ENCODE assay signal across 19 cellular contexts in the genomic region with DNA sequence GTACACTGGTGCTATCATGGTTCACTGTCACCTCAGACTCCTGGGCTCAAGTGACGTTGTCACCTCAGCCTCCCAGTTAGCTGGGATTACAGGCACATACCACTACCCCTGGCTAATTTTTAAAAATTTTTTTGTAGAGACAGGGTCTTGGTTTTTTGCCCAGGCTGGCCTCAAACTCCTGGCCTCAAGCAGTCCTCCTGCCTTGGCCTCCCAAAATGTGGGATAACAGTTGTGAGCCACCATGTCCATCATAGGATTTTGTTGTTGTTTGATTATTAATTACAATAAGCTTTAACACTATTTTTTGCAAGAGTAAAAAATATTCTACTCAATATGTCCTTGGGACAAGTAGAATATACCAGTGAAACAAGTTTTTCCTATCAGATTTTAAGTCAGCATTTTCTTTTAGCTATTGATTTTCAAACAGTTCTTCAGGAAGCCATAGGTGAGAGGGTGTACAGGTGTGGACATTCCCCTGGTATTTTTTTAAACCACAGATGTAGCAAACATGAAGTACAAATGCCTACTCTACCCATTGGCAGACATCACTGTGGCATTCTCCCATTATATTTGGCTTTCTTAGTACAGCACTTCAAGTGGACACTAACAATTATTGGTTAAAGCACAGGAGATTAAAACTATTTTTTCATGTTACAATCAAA. TPM values are rescaled to one million over a fixed set of nuclear protein-coding genes. Genes with fewer than 3 reads are reported as not detected.
A peak's percentile ranks its signal among the peaks of the same experiment; 100 is the strongest.
DNase-seq lines count a peak whose midpoint lies in the region; ATAC-seq, FAIRE-seq and TF ChIP-seq lines count a peak whose summit lies in the region.
"Had no signal": no experiment of that assay in that cellular context is flagged by ENCODE, and none has a peak within 500 bp of the region (broad histone marks: within the 10 kb centered on the region; RNA-seq: fewer than 3 reads in every experiment).

No MANE protein-coding gene starts in this region.

- no peak overlapping the region for H2BK5ac ChIP-seq in IMR-90 (ENCODE audit: low read depth, low read length, poor library complexity, severe bottlenecking)

- H3K36me3 ChIP-seq in IMR-90 (ENCODE audit: control insufficient read depth, insufficient read depth, low read length): peaks cover 3% of the 10 kb centered on the region
- H3K36me3 ChIP-seq in pancreas: no peaks in the 10 kb centered on the region

- H3K56ac ChIP-seq in IMR-90 (ENCODE audit: extremely low read depth, insufficient read depth, low read length): no peak overlapping the region

- H4K5ac ChIP-seq in IMR-90 (ENCODE audit: low read depth, low read length): no peak overlapping the region

- in situ Hi-C loops in IMR-90 (cut with MboI; ENCODE audit: low sequenced_read_pairs): no loop called here

- no peak overlapping the region for H2BK120ac ChIP-seq in IMR-90 (ENCODE audit: low read depth, low read length)

- H3K14ac ChIP-seq in IMR-90 (replicated peaks; ENCODE audit: low read depth, low read length): no peak overlapping the region

- H3K36me3 Mint-ChIP-seq in natural killer cell: no peaks in the 10 kb centered on the region
- H3K36me3 Mint-ChIP-seq in natural killer cell treated with Interleukin-12 subunit alpha and Interleukin-12 subunit beta and Interleukin-15 and Interleukin-18, amount 100 ng/mL, for 72 hours: no peaks in the 10 kb centered on the region
- H3K36me3 Mint-ChIP-seq in activated naive CD8-positive, alpha-beta T cell treated with anti-CD3 and anti-CD28 coated beads, Interleukin-2, amount 50 U/mL, for 24 hours (ENCODE audit: low read depth): peaks cover 35% of the 10 kb centered on the region

- H2AK5ac ChIP-seq in IMR-90 (ENCODE audit: low read depth, low read length): no peak overlapping the region

- H3K4me3 ChIP-seq in IMR-90 (ENCODE audit: insufficient read depth, low read depth, low read length) (no peak overlapping the region), pancreas (no peak overlapping the region)

- H3K18ac ChIP-seq in IMR-90 (ENCODE audit: low read depth, low read length): no peak overlapping the region

- TF ChIP-seq CTCF in natural killer cell (IDR thresholded peaks at IDR 0.05) (no peak), IMR-90 (conservative IDR thresholded peaks at IDR 0.05; ENCODE audit: low read depth, low read length) (no peak), pancreas (IDR thresholded peaks at IDR 0.05) (no peak)

- H3K4me1 ChIP-seq in IMR-90 (ENCODE audit: control insufficient read depth, insufficient read depth, low read length): no peaks in the 10 kb centered on the region
- H3K4me1 ChIP-seq in pancreas: peaks cover 13 to 65% (median 34%) of the 10 kb centered on the region in 3 donors

- no peak overlapping the region for H2BK20ac ChIP-seq in IMR-90 (ENCODE audit: low read depth, low read length)

- H2AK9ac ChIP-seq in IMR-90 (replicated peaks; ENCODE audit: low read depth, low read length, poor library complexity): no peak overlapping the region

- intact Hi-C loops in natural killer cell (cut with micrococcal nuclease) (no loop called here), IMR-90 (cut with micrococcal nuclease) (no loop called here), pancreas (cut with DNase I) (no loop called here)

- peaks cover 17% of the 10 kb centered on the region for H3K9me1 ChIP-seq in IMR-90 (ENCODE audit: insufficient read depth, low read length)

- no CpG with 5 or more reads among the region's 1 CpG for WGBS in IMR-90 (ENCODE audit: extremely low coverage in 2 of 2, insufficient read length in 1 of 2), 2 experiments
- 79 to 86% methylated on average over 1 of the region's 1 CpG for WGBS in pancreas, 2 donors

- no peak overlapping the region for H4K8ac ChIP-seq in IMR-90 (ENCODE audit: low read depth in 2 of 2, low read length in 2 of 2)

- no peaks in the 10 kb centered on the region for H3K27me3 Mint-ChIP-seq in natural killer cell (ENCODE audit: low read depth in 2 of 2)
- H3K27me3 Mint-ChIP-seq in natural killer cell treated with Interleukin-12 subunit alpha and Interleukin-12 subunit beta and Interleukin-15 and Interleukin-18, amount 100 ng/mL, for 72 hours: no peaks in the 10 kb centered on the region
- no peaks in the 10 kb centered on the region for H3K27me3 Mint-ChIP-seq in activated naive CD8-positive, alpha-beta T cell treated with anti-CD3 and anti-CD28 coated beads, Interleukin-2, amount 50 U/mL, for 24 hours

- ATAC-seq in natural killer cell: peak in 2 of 3 donors; percentile 18 to 23
- no peak for ATAC-seq in natural killer cell treated with Interleukin-12 subunit alpha and Interleukin-12 subunit beta and Interleukin-15 and Interleukin-18, amount 100 ng/mL, for 72 hours
- no peak for ATAC-seq in IMR-90 (ENCODE audit: low read depth)
- ATAC-seq in activated naive CD8-positive, alpha-beta T cell treated with anti-CD3 and anti-CD28 coated beads, Interleukin-2, amount 50 U/mL, for 24 hours: no peak
- ATAC-seq in pancreas: peak; percentile 13 to 73 (median 48)
- no peak for ATAC-seq in GM18498 (IDR thresholded peaks at IDR 0.05; ENCODE audit: unreplicated experiment)
- ATAC-seq: Panc1 had no signal

- no peak for FAIRE-seq in pancreas (lab: Jason Lieb, UNC)
- FAIRE-seq: GM12892 had no signal

- H3K9me3 Mint-ChIP-seq in natural killer cell: no peaks in the 10 kb centered on the region
- H3K9me3 Mint-ChIP-seq in natural killer cell treated with Interleukin-12 subunit alpha and Interleukin-12 subunit beta and Interleukin-15 and Interleukin-18, amount 100 ng/mL, for 72 hours: peaks cover 3% of the 10 kb centered on the region
- no peaks in the 10 kb centered on the region for H3K9me3 Mint-ChIP-seq in activated naive CD8-positive, alpha-beta T cell treated with anti-CD3 and anti-CD28 coated beads, Interleukin-2, amount 50 U/mL, for 24 hours

- CTCF ChIA-PET in IMR-90 (lab: Yijun Ruan, JAX): no interaction called here

- no peak overlapping the region for H4K91ac ChIP-seq in IMR-90 (ENCODE audit: insufficient read depth, low read depth, low read length)

- no peak overlapping the region for H2AFZ ChIP-seq in IMR-90 (replicated peaks; ENCODE audit: low read length, poor library complexity)

- no peak overlapping the region for H3K4ac ChIP-seq in IMR-90 (ENCODE audit: low read depth, low read length)

- H3K79me1 ChIP-seq in IMR-90 (ENCODE audit: low read depth in 1 of 2, low read length in 2 of 2): peaks cover 3 to 59% of the 10 kb centered on the region in 2 experiments; a peak in 3 of 4 replicates

- H3K4me2 ChIP-seq in IMR-90 (ENCODE audit: low read depth, low read length): no peak overlapping the region

- H3K9me3 ChIP-seq in IMR-90 (ENCODE audit: control insufficient read depth, insufficient read depth, low read length): no peaks in the 10 kb centered on the region
- no peaks in the 10 kb centered on the region for H3K9me3 ChIP-seq in pancreas
- H3K9me3 ChIP-seq: BE2C had no signal

- peak overlapping the region in 1 of 2 donors; percentile 78 for H3K27ac Mint-ChIP-seq in natural killer cell
- peak overlapping the region in 1 of 2 donors; percentile 30 for H3K27ac Mint-ChIP-seq in natural killer cell treated with Interleukin-12 subunit alpha and Interleukin-12 subunit beta and Interleukin-15 and Interleukin-18, amount 100 ng/mL, for 72 hours
- H3K27ac Mint-ChIP-seq in activated naive CD8-positive, alpha-beta T cell treated with anti-CD3 and anti-CD28 coated beads, Interleukin-2, amount 50 U/mL, for 24 hours: peak overlapping the region; percentile 31

- 0 out of 2 replicates have a peak overlapping the region, but pooled peaks have one; percentile 19 for H3K23ac ChIP-seq in IMR-90 (ENCODE audit: low read depth, low read length)

- H3K9ac ChIP-seq in IMR-90 (ENCODE audit: low read depth, low read length): no peak overlapping the region

- H3K27me3 ChIP-seq in IMR-90 (ENCODE audit: control insufficient read depth, insufficient read depth, low read length) (no peaks in the 10 kb centered on the region), pancreas (no peaks in the 10 kb centered on the region)
- H3K27me3 ChIP-seq: BE2C had no signal

- peaks cover 94% of the 10 kb centered on the region for H4K20me1 ChIP-seq in IMR-90 (ENCODE audit: insufficient read depth, low read length)

- POLR2A ChIA-PET in IMR-90 (lab: Charles Lee; ENCODE audit: unreplicated experiment): no interaction called here

- no peak overlapping the region for H3K4me3 Mint-ChIP-seq in natural killer cell
- no peak overlapping the region for H3K4me3 Mint-ChIP-seq in natural killer cell treated with Interleukin-12 subunit alpha and Interleukin-12 subunit beta and Interleukin-15 and Interleukin-18, amount 100 ng/mL, for 72 hours
- H3K4me3 Mint-ChIP-seq in activated naive CD8-positive, alpha-beta T cell treated with anti-CD3 and anti-CD28 coated beads, Interleukin-2, amount 50 U/mL, for 24 hours: no peak overlapping the region

- H3K4me1 Mint-ChIP-seq in natural killer cell: peaks cover 61 to 62% of the 10 kb centered on the region in 2 donors
- H3K4me1 Mint-ChIP-seq in natural killer cell treated with Interleukin-12 subunit alpha and Interleukin-12 subunit beta and Interleukin-15 and Interleukin-18, amount 100 ng/mL, for 72 hours (ENCODE audit: low read depth in 2 of 2): peaks cover 49 to 55% of the 10 kb centered on the region in 2 donors
- peaks cover 77% of the 10 kb centered on the region for H3K4me1 Mint-ChIP-seq in activated naive CD8-positive, alpha-beta T cell treated with anti-CD3 and anti-CD28 coated beads, Interleukin-2, amount 50 U/mL, for 24 hours

- no peak for TF ChIP-seq POLR2A in IMR-90 (IDR thresholded peaks at IDR 0.05; ENCODE audit: low read depth, low read length)

- no TSS peak for BruUV-seq in IMR-90 (replicated peaks; lab: Mats Ljungman, UMichigan)

- H2BK15ac ChIP-seq in IMR-90 (ENCODE audit: low read depth, low read length): no peak overlapping the region

- dilution Hi-C loops in IMR-90 (cut with HindIII; ENCODE audit: low sequenced_read_pairs, unreplicated experiment): no loop called here

- no peak for TF ChIP-seq RAD21 in IMR-90 (IDR thresholded peaks at IDR 0.05; ENCODE audit: low read length)

- DNase-seq in natural killer cell (no peak), IMR-90 (no peak), pancreas (no peak), A172 (ENCODE audit: low spot score) (no peak), NCI-H1436 (lab: John Stamatoyannopoulos, UW) (no peak)
- DNase-seq in natural killer cell treated with Interleukin-12 subunit alpha and Interleukin-12 subunit beta and Interleukin-15 and Interleukin-18, amount 100 ng/mL, for 72 hours (ENCODE audit: low spot score): no peak
- no peak for DNase-seq in activated naive CD8-positive, alpha-beta T cell treated with anti-CD3 and anti-CD28 coated beads, Interleukin-2, amount 50 U/mL, for 24 hours
- DNase-seq: BE2C, GF-D8, H7, Kasumi-1, MM.1S, NCI-H1092 treated with DMSO at 0.1 percent for 48 hours, NCI-H1694, NCI-H510A treated with DMSO at 0.1 percent for 48 hours, NCI-H82 had no signal

- no peak overlapping the region for H3K27ac ChIP-seq in IMR-90 (ENCODE audit: insufficient read depth, low read length)
- H3K27ac ChIP-seq in pancreas: peak overlapping the region in 1 of 4 donors; percentile 24

RNA-seq across cellular contexts. Expression of gene KMT2E, which starts 18.7 kb away (rescaled TPM):
- total RNA-seq in natural killer cell (100 to 1,000 TPM; 272 to 353 (median 345) TPM), IMR-90 (2012; rRNA removed) (79.2 and 83.3 TPM in 2 replicates), pancreas (10 to 100 TPM; 27.2 to 62.5 (median 34.7) TPM)
- total RNA-seq in natural killer cell treated with Interleukin-12 subunit alpha and Interleukin-12 subunit beta and Interleukin-15 and Interleukin-18, amount 100 ng/mL, for 72 hours: 100 to 1,000 TPM; 152 to 172 TPM
- polyA plus RNA-seq in IMR-90 (2012; rRNA removed) (12.9 and 16.8 TPM in 2 replicates), pancreas (10 to 100 TPM; 14.1 to 16.3 TPM)
- polyA plus RNA-seq in IMR-90 (2012; cell fraction: cytosol; rRNA removed): 5.3 and 7.7 TPM in 2 replicates
- polyA plus RNA-seq in IMR-90 (2012; cell fraction: nucleus; rRNA removed; ENCODE audit: low replicate concordance): 7.4 and 30.8 TPM in 2 replicates
- 27.6 and 40.3 TPM in 2 replicates for total RNA-seq in A172 (2014; rRNA removed; shearing (Covaris generic))

Comparison
In these comparisons a context has a peak if more than half of its experiments do, and no peak if none do; other contexts are left out.
1. ATAC-seq: peak in natural killer cell (2 of 3) and pancreas (4 of 4); none in natural killer cell treated with Interleukin-12 subunit alpha and Interleukin-12 subunit beta and Interleukin-15 and Interleukin-18, amount 100 ng/mL, for 72 hours (0 of 2), IMR-90 (single experiment), activated naive CD8-positive, alpha-beta T cell treated with anti-CD3 and anti-CD28 coated beads, Interleukin-2, amount 50 U/mL, for 24 hours (single experiment) and GM18498 (single experiment).